ENCODE assay signal across 17 cellular contexts in genomic region chr3:30455840-30456239, GRCh38.
DNase-seq lines count a peak whose midpoint lies in the region; ATAC-seq and TF ChIP-seq lines count a peak whose summit lies in the region.
"Had no signal": no experiment of that assay in that cellular context is flagged by ENCODE, and none has a peak within 500 bp of the region (broad histone marks: within the 10 kb centered on the region; RNA-seq: fewer than 3 reads in every experiment).

No MANE protein-coding gene starts in this region.

- TF ChIP-seq POLR2A in sigmoid colon (IDR thresholded peaks at IDR 0.05) (no peak), vagina (IDR thresholded peaks at IDR 0.05) (no peak)

- H3K4me1 ChIP-seq in left lung (no peaks in the 10 kb centered on the region), sigmoid colon (peaks cover 0 to 64% (median 42%) of the 10 kb centered on the region in 4 donors), vagina (peaks cover 12% of the 10 kb centered on the region)
- H3K4me1 ChIP-seq: BLaER1, neural progenitor cell had no signal

- peaks cover 13% of the 10 kb centered on the region for H3K36me3 Mint-ChIP-seq in activated naive CD8-positive, alpha-beta T cell
- H3K36me3 Mint-ChIP-seq in activated naive CD8-positive, alpha-beta T cell treated with anti-CD3 and anti-CD28 coated beads, Interleukin-2, amount 50 U/mL, for 24 hours (ENCODE audit: low read depth): no peaks in the 10 kb centered on the region
- H3K36me3 Mint-ChIP-seq: brain, neural progenitor cell had no signal

- peaks cover 0 to 5% of the 10 kb centered on the region in 2 donors for H3K9me3 ChIP-seq in left lung
- peaks cover 0 to 3% (median 0%) of the 10 kb centered on the region in 4 donors for H3K9me3 ChIP-seq in sigmoid colon
- H3K9me3 ChIP-seq in vagina: no peaks in the 10 kb centered on the region

- H3K4me3 Mint-ChIP-seq in activated naive CD8-positive, alpha-beta T cell: peak overlapping the region; percentile 13
- H3K4me3 Mint-ChIP-seq in activated naive CD8-positive, alpha-beta T cell treated with anti-CD3 and anti-CD28 coated beads, Interleukin-2, amount 50 U/mL, for 24 hours: no peak overlapping the region
- H3K4me3 Mint-ChIP-seq: activated CD4-positive, alpha-beta T cell treated with anti-CD3 and anti-CD28 coated beads, Interleukin-2, amount 10 ng/mL, durations not matched to agents 7 days and 5 days; brain; IgD-negative memory B cell; neural progenitor cell had no signal

- peak overlapping the region in 1 of 2 donors; percentile 17 for H3K27ac ChIP-seq in left lung
- H3K27ac ChIP-seq in sigmoid colon: peak overlapping the region; percentile 70 to 81 (median 78)
- H3K27ac ChIP-seq in vagina: peak overlapping the region; percentile 62
- H3K27ac ChIP-seq: 22Rv1, BLaER1, neural progenitor cell had no signal

- intact Hi-C loops in left lung (cut with DNase I) (no loop called here), sigmoid colon (cut with DNase I) (no loop called here), vagina (cut with DNase I) (no loop called here)

- WGBS in sigmoid colon, 2 donors: 73 to 77% methylated on average over 3 of the region's 3 CpGs

- H3K27me3 ChIP-seq in left lung (no peaks in the 10 kb centered on the region), sigmoid colon (no peaks in the 10 kb centered on the region), vagina (no peaks in the 10 kb centered on the region)
- H3K27me3 ChIP-seq: BLaER1, neural progenitor cell had no signal

- no peak overlapping the region for H3K4me3 ChIP-seq in left lung
- H3K4me3 ChIP-seq in sigmoid colon: no peak overlapping the region
- H3K4me3 ChIP-seq in vagina: no peak overlapping the region
- H3K4me3 ChIP-seq: BLaER1, neural progenitor cell had no signal

- TF ChIP-seq EP300 in sigmoid colon (IDR thresholded peaks at IDR 0.05): peak; percentile 70 to 92 (median 86)

- TF ChIP-seq CTCF in left lung (IDR thresholded peaks at IDR 0.05) (no peak), sigmoid colon (IDR thresholded peaks at IDR 0.05) (no peak), vagina (IDR thresholded peaks at IDR 0.05) (no peak)

- peaks cover 27% of the 10 kb centered on the region for H3K4me1 Mint-ChIP-seq in activated naive CD8-positive, alpha-beta T cell (ENCODE audit: low read depth)
- peaks cover 24% of the 10 kb centered on the region for H3K4me1 Mint-ChIP-seq in activated naive CD8-positive, alpha-beta T cell treated with anti-CD3 and anti-CD28 coated beads, Interleukin-2, amount 50 U/mL, for 24 hours
- H3K4me1 Mint-ChIP-seq: activated CD4-positive, alpha-beta T cell treated with anti-CD3 and anti-CD28 coated beads, Interleukin-2, amount 10 ng/mL, durations not matched to agents 7 days and 5 days; neural progenitor cell had no signal

- no peak for DNase-seq in activated naive CD8-positive, alpha-beta T cell treated with anti-CD3 and anti-CD28 coated beads, Interleukin-2, amount 50 U/mL, for 24 hours
- DNase-seq in left lung (no peak), sigmoid colon (peak; percentile 90), vagina (ENCODE audit: extremely low spot score in 2 of 2) (no peak), amygdala (lab: John Stamatoyannopoulos, UW) (no peak), NCI-H2227 (lab: John Stamatoyannopoulos, UW; ENCODE audit: unreplicated experiment) (no peak)
- DNase-seq in stimulated activated CD4-positive, alpha-beta T cell treated with anti-CD3 and anti-CD28 coated beads, Interleukin-4, amount 100 ng/mL, for 1 hour: no peak
- DNase-seq: activated CD4-positive, alpha-beta T cell treated with anti-CD3 and anti-CD28 coated beads, Interleukin-2, amount 10 ng/mL, durations not matched to agents 7 days and 5 days; MV-4-11; NCI-H2029 treated with DMSO at 0.1 percent for 48 hours; stimulated activated CD4-positive, alpha-beta T cell treated with anti-CD3 and anti-CD28 coated beads, Interleukin-1b, Interleukin-23, amount 100 ng/mL, for 48 hours had no signal

- ATAC-seq in activated naive CD8-positive, alpha-beta T cell treated with anti-CD3 and anti-CD28 coated beads, Interleukin-2, amount 50 U/mL, for 24 hours: no peak
- peak; percentile 25 for ATAC-seq in left lung

- H3K27me3 Mint-ChIP-seq in activated naive CD8-positive, alpha-beta T cell: no peaks in the 10 kb centered on the region
- no peaks in the 10 kb centered on the region for H3K27me3 Mint-ChIP-seq in activated naive CD8-positive, alpha-beta T cell treated with anti-CD3 and anti-CD28 coated beads, Interleukin-2, amount 50 U/mL, for 24 hours
- H3K27me3 Mint-ChIP-seq: activated CD4-positive, alpha-beta T cell treated with anti-CD3 and anti-CD28 coated beads, Interleukin-2, amount 10 ng/mL, durations not matched to agents 7 days and 5 days; IgD-negative memory B cell had no signal

- no peak overlapping the region for H3K27ac Mint-ChIP-seq in activated naive CD8-positive, alpha-beta T cell
- H3K27ac Mint-ChIP-seq in activated naive CD8-positive, alpha-beta T cell treated with anti-CD3 and anti-CD28 coated beads, Interleukin-2, amount 50 U/mL, for 24 hours: no peak overlapping the region
- H3K27ac Mint-ChIP-seq: activated CD4-positive, alpha-beta T cell treated with anti-CD3 and anti-CD28 coated beads, Interleukin-2, amount 10 ng/mL, durations not matched to agents 7 days and 5 days; IgD-negative memory B cell; neural progenitor cell had no signal

- H3K9me3 Mint-ChIP-seq in activated naive CD8-positive, alpha-beta T cell (ENCODE audit: low read depth): peaks cover 17% of the 10 kb centered on the region
- peaks cover 28% of the 10 kb centered on the region for H3K9me3 Mint-ChIP-seq in activated naive CD8-positive, alpha-beta T cell treated with anti-CD3 and anti-CD28 coated beads, Interleukin-2, amount 50 U/mL, for 24 hours

- H3K36me3 ChIP-seq in left lung (no peaks in the 10 kb centered on the region), sigmoid colon (no peaks in the 10 kb centered on the region), vagina (no peaks in the 10 kb centered on the region)
- H3K36me3 ChIP-seq: BLaER1, neural progenitor cell had no signal
